16 cellular contexts compared by ENCODE assay signal in the genomic region with DNA sequence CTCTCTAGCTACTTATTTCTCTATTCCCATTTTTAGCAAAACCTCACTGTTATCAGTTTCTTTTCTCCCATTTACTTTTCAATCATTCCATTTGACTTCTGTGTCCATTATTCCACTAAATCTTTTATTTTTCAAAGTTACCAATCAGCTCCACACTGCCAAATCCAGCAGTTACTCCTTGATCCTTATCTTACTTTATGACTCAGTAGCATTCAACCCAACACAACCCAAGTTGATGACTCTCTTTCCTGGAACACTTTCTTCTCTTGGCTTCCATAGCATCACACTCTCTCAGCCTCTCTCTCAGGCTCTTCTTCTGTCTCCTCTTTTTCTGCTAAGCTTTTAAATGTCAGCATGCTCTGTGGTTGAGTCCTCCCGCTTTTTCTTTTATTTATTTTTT. TPM values are rescaled to one million over a fixed set of nuclear protein-coding genes. Genes with fewer than 3 reads are reported as not detected.
DNase-seq lines count a peak whose midpoint lies in the region; ATAC-seq and TF ChIP-seq lines count a peak whose summit lies in the region.
"Had no signal": no experiment of that assay in that cellular context is flagged by ENCODE, and none has a peak within 500 bp of the region (broad histone marks: within the 10 kb centered on the region; RNA-seq: fewer than 3 reads in every experiment).

No MANE protein-coding gene starts in this region.

- peak overlapping the region in 1 of 2 donors; percentile 53 for H3K4me3 Mint-ChIP-seq in activated T-cell treated with anti-CD3 and anti-CD28 coated beads, Interleukin-2, amount 50 U/mL, for 72 hours
- no peak overlapping the region for H3K4me3 Mint-ChIP-seq in T-helper 17 cell

- H3K9me3 ChIP-seq in T-helper 17 cell (ENCODE audit: control insufficient read depth, low read length, poor library complexity, severe bottlenecking): no peaks in the 10 kb centered on the region
- H3K9me3 ChIP-seq in colonic mucosa: no peaks in the 10 kb centered on the region
- H3K9me3 ChIP-seq: upper lobe of left lung had no signal

- DNase-seq in activated T-cell treated with anti-CD3 and anti-CD28 coated beads, Interleukin-2, amount 50 U/mL, for 72 hours: no peak
- DNase-seq in activated T-cell treated with anti-CD3 and anti-CD28 coated beads for 4 hours (no peak), T-helper 17 cell (no peak), dermis blood vessel endothelial cell (peak; percentile 6), stromal cell of bone marrow (ENCODE audit: low read depth) (peak; percentile 62), colonic mucosa (no peak), Right ventricle myocardium inferior (ENCODE audit: missing footprints) (no peak), hepatic stellate cell (ENCODE audit: low spot score) (no peak)
- DNase-seq: activated CD8-positive, alpha-beta memory T cell treated with anti-CD3 and anti-CD28 coated beads, Interleukin-2, amount 50 U/mL, for 4 hours; central memory CD4-positive, alpha-beta T cell; NCI-H1694; NCI-H748 treated with DMSO at 0.1 percent for 48 hours; upper lobe of left lung had no signal

- H3K36me3 Mint-ChIP-seq in activated T-cell treated with anti-CD3 and anti-CD28 coated beads, Interleukin-2, amount 50 U/mL, for 72 hours (ENCODE audit: insufficient read depth in 2 of 2): peaks cover 34 to 63% of the 10 kb centered on the region in 2 donors
- peaks cover 14% of the 10 kb centered on the region for H3K36me3 Mint-ChIP-seq in T-helper 17 cell (ENCODE audit: low read depth)

- H3K27ac Mint-ChIP-seq in activated T-cell treated with anti-CD3 and anti-CD28 coated beads, Interleukin-2, amount 50 U/mL, for 72 hours: peak overlapping the region; percentile 92
- peak overlapping the region; percentile 24 for H3K27ac Mint-ChIP-seq in T-helper 17 cell

- ATAC-seq in activated T-cell treated with anti-CD3 and anti-CD28 coated beads, Interleukin-2, amount 50 U/mL, for 72 hours (replicated peaks in 1 of 2): no peak
- no peak for ATAC-seq in T-helper 17 cell
- no peak for ATAC-seq in Right ventricle myocardium inferior
- ATAC-seq: esophagus mucosa had no signal

- H3K36me3 ChIP-seq in colonic mucosa: no peaks in the 10 kb centered on the region
- H3K36me3 ChIP-seq: upper lobe of left lung had no signal

- H3K9me3 Mint-ChIP-seq in activated T-cell treated with anti-CD3 and anti-CD28 coated beads, Interleukin-2, amount 50 U/mL, for 72 hours: peaks cover 0 to 9% of the 10 kb centered on the region in 2 donors

- no peak overlapping the region for H3K27ac ChIP-seq in colonic mucosa
- H3K27ac ChIP-seq: KMS-11, RWPE1, upper lobe of left lung had no signal

- peaks cover 96% of the 10 kb centered on the region for H3K4me1 Mint-ChIP-seq in activated T-cell treated with anti-CD3 and anti-CD28 coated beads, Interleukin-2, amount 50 U/mL, for 72 hours (ENCODE audit: low read depth)
- peaks cover 49% of the 10 kb centered on the region for H3K4me1 Mint-ChIP-seq in T-helper 17 cell

- no peaks in the 10 kb centered on the region for H3K4me1 ChIP-seq in colonic mucosa
- H3K4me1 ChIP-seq: upper lobe of left lung had no signal

- H3K27me3 Mint-ChIP-seq in activated T-cell treated with anti-CD3 and anti-CD28 coated beads, Interleukin-2, amount 50 U/mL, for 72 hours (ENCODE audit: low read depth): no peaks in the 10 kb centered on the region
- H3K27me3 Mint-ChIP-seq in T-helper 17 cell: no peaks in the 10 kb centered on the region

- no peak overlapping the region for H3K9ac ChIP-seq in colonic mucosa (ENCODE audit: low read depth in 2 of 2, low read length in 2 of 2)
- H3K9ac ChIP-seq: KMS-11 had no signal

- no peaks in the 10 kb centered on the region for H3K27me3 ChIP-seq in colonic mucosa
- H3K27me3 ChIP-seq: upper lobe of left lung had no signal

- H3K4me3 ChIP-seq in colonic mucosa: no peak overlapping the region
- H3K4me3 ChIP-seq: upper lobe of left lung had no signal

- intact Hi-C loops in colonic mucosa (cut with DNase I): no loop called here
- intact Hi-C loops in Right ventricle myocardium inferior (cut with DNase I): no loop called here

- TF ChIP-seq CTCF in colonic mucosa (IDR thresholded peaks at IDR 0.05): no peak

RNA-seq across cellular contexts. Expression of gene RASGRP1, which starts 36.3 kb away (rescaled TPM):
- total RNA-seq in activated T-cell treated with anti-CD3 and anti-CD28 coated beads, Interleukin-2, amount 50 U/mL, for 72 hours: 100 to 1,000 TPM; 173 to 183 TPM
- total RNA-seq in T-helper 17 cell (100 to 1,000 TPM; 121 to 138 TPM), dermis blood vessel endothelial cell (0.37 and 0.51 TPM in 2 replicates), colonic mucosa (1 to 10 TPM in 1 of 2 donors, under 1 TPM in 1; 0.96 to 1.5 TPM), Right ventricle myocardium inferior (0.46 TPM)

Comparison
In these comparisons a context has a peak if more than half of its experiments do, and no peak if none do; other contexts are left out.
1. DNase-seq: peak in dermis blood vessel endothelial cell (single experiment) and stromal cell of bone marrow (single experiment); none in activated T-cell treated with anti-CD3 and anti-CD28 coated beads, Interleukin-2, amount 50 U/mL, for 72 hours (0 of 2), activated T-cell treated with anti-CD3 and anti-CD28 coated beads for 4 hours (single experiment), T-helper 17 cell (0 of 3), colonic mucosa (single experiment), Right ventricle myocardium inferior (single experiment) and hepatic stellate cell (single experiment).
2. RNA of gene RASGRP1, which starts 36.3 kb away (total RNA-seq): 173 to 183 TPM in activated T-cell treated with anti-CD3 and anti-CD28 coated beads, Interleukin-2, amount 50 U/mL, for 72 hours and 121 to 138 TPM in T-helper 17 cell; 0.96 to 1.5 TPM in colonic mucosa, 0.37 to 0.51 TPM in dermis blood vessel endothelial cell and 0.46 TPM in Right ventricle myocardium inferior (single experiment); every median in the first group is over 10 times any median in the second.